Comparison of ENCODE assay signal across 1 cellular context in the genomic region with DNA sequence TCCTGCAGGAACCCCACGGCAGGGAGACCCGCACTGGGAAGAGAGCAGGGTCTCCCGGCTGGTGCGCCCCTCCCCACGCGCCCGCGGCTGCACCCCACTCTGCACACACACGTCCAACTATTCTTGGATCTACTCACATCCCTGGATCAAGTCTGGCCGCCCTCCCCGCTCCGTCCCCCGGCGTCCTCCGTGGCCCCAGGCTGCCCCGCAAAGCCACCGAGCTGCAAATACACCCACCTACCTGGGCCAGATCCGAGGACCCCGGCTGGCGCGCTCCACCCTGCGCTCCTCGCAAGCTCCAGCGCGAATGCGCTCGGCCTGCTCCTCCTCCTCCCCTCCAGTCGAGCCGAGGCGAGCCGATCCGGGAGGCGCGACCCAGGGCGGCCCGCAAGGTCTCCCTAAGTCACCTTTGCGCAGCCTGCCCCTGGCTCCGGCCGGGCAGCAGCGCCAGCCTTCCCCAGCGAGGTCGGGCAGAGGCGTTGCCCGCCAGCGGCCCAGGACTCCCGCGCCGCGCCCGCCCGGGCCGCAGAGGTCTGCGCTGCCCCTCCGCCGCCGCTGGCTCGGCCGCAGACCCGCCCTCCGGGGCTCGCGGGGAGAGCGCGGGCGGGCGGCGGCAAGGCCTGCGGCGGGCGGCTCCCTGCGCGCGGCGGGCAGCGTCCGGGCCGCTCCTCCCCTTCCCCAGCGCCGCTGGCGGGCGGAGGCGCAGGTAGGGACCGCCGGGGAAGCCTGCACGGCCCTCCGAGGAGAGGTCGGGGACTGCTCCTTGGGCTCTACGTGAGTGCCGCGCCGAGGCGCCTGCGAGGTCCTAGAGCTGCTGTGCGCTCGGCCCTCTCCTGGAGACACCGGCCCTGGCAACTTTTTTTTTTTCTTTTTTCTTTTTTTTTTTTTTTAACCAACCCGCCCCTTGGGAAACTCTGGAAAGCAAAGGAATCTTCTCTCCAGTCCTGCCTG.
TF ChIP-seq lines count a peak whose summit lies in the region.

No MANE protein-coding gene starts in this region.

TF ChIP-seq in HEK293, 187 proteins besides CTCF, POLR2A, EP300 and RAD21 (continued from another document):
- no peak for TF ChIP-seq ZBTB49 (tag by site-specific recombination; IDR thresholded peaks at IDR 0.05; ENCODE audit: low read depth)
- TF ChIP-seq ZFP37 (tag by site-specific recombination; IDR thresholded peaks at IDR 0.05): peak; percentile 88; the same call in 1 of the 2 replicates
- peak; percentile 18; the same call in 1 of the 2 replicates for TF ChIP-seq EGR2 (tag by site-specific recombination; IDR thresholded peaks at IDR 0.05; ENCODE audit: low read depth)
- TF ChIP-seq ZNF777 (tag by site-specific recombination; IDR thresholded peaks at IDR 0.05; ENCODE audit: borderline replicate concordance): peak; percentile 89
- no peak for TF ChIP-seq GFI1B (tag by site-specific recombination; IDR thresholded peaks at IDR 0.05)
- TF ChIP-seq KLF16 (tag by site-specific recombination; IDR thresholded peaks at IDR 0.05): peak; percentile 64
- peak; percentile 53 for TF ChIP-seq KLF8 (tag by site-specific recombination; IDR thresholded peaks at IDR 0.05)
- TF ChIP-seq ZNF221 (tag by site-specific recombination; IDR thresholded peaks at IDR 0.05; ENCODE audit: borderline replicate concordance): no peak
- TF ChIP-seq ZNF837 (tag by site-specific recombination; IDR thresholded peaks at IDR 0.05): no peak
- no peak for TF ChIP-seq ZNF776 (tag by site-specific recombination; IDR thresholded peaks at IDR 0.05; ENCODE audit: borderline replicate concordance)
- TF ChIP-seq ZNF426 (tag by site-specific recombination; IDR thresholded peaks at IDR 0.05): no peak
- TF ChIP-seq ZBTB20 (tag by site-specific recombination; IDR thresholded peaks at IDR 0.05): peak; percentile 88
- TF ChIP-seq ZNF670 (tag by site-specific recombination; IDR thresholded peaks at IDR 0.05; ENCODE audit: low read depth): no peak
- no peak for TF ChIP-seq RBAK (tag by site-specific recombination; IDR thresholded peaks at IDR 0.05)
- TF ChIP-seq, protein P1, sequence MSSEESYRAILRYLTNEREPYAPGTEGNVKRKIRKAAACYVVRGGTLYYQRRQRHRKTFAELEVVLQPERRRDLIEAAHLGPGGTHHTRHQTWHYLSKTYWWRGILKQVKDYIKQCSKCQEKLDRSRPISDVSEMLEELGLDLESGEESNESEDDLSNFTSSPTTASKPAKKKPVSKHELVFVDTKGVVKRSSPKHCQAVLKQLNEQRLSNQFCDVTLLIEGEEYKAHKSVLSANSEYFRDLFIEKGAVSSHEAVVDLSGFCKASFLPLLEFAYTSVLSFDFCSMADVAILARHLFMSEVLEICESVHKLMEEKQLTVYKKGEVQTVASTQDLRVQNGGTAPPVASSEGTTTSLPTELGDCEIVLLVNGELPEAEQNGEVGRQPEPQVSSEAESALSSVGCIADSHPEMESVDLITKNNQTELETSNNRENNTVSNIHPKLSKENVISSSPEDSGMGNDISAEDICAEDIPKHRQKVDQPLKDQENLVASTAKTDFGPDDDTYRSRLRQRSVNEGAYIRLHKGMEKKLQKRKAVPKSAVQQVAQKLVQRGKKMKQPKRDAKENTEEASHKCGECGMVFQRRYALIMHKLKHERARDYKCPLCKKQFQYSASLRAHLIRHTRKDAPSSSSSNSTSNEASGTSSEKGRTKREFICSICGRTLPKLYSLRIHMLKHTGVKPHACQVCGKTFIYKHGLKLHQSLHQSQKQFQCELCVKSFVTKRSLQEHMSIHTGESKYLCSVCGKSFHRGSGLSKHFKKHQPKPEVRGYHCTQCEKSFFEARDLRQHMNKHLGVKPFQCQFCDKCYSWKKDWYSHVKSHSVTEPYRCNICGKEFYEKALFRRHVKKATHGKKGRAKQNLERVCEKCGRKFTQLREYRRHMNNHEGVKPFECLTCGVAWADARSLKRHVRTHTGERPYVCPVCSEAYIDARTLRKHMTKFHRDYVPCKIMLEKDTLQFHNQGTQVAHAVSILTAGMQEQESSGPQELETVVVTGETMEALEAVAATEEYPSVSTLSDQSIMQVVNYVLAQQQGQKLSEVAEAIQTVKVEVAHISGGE (tag by site-specific recombination; conservative IDR thresholded peaks at IDR 0.05; ENCODE audit: low read depth): 0 out of 2 replicates have a peak, but pooled peaks have one; percentile 32
- TF ChIP-seq, protein P2, sequence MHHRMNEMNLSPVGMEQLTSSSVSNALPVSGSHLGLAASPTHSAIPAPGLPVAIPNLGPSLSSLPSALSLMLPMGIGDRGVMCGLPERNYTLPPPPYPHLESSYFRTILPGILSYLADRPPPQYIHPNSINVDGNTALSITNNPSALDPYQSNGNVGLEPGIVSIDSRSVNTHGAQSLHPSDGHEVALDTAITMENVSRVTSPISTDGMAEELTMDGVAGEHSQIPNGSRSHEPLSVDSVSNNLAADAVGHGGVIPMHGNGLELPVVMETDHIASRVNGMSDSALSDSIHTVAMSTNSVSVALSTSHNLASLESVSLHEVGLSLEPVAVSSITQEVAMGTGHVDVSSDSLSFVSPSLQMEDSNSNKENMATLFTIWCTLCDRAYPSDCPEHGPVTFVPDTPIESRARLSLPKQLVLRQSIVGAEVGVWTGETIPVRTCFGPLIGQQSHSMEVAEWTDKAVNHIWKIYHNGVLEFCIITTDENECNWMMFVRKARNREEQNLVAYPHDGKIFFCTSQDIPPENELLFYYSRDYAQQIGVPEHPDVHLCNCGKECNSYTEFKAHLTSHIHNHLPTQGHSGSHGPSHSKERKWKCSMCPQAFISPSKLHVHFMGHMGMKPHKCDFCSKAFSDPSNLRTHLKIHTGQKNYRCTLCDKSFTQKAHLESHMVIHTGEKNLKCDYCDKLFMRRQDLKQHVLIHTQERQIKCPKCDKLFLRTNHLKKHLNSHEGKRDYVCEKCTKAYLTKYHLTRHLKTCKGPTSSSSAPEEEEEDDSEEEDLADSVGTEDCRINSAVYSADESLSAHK (tag by site-specific recombination; IDR thresholded peaks at IDR 0.05): no peak
- no peak for TF ChIP-seq MZF1 (tag by site-specific recombination; IDR thresholded peaks at IDR 0.05; ENCODE audit: borderline replicate concordance)
- TF ChIP-seq SCRT1 (tag by site-specific recombination; IDR thresholded peaks at IDR 0.05; ENCODE audit: borderline replicate concordance): no peak
- TF ChIP-seq HOXD13 (CRISPR knock-in tag; IDR thresholded peaks at IDR 0.05; ENCODE audit: borderline replicate concordance): no peak
- no peak; the same call in 1 of the 2 replicates for TF ChIP-seq ZNF366 (tag by site-specific recombination; conservative IDR thresholded peaks at IDR 0.05)
- peak; percentile 74 for TF ChIP-seq ZXDB (tag by site-specific recombination; IDR thresholded peaks at IDR 0.05)
- no peak for TF ChIP-seq FEZF1 (tag by site-specific recombination; IDR thresholded peaks at IDR 0.05)
- TF ChIP-seq, protein P3, sequence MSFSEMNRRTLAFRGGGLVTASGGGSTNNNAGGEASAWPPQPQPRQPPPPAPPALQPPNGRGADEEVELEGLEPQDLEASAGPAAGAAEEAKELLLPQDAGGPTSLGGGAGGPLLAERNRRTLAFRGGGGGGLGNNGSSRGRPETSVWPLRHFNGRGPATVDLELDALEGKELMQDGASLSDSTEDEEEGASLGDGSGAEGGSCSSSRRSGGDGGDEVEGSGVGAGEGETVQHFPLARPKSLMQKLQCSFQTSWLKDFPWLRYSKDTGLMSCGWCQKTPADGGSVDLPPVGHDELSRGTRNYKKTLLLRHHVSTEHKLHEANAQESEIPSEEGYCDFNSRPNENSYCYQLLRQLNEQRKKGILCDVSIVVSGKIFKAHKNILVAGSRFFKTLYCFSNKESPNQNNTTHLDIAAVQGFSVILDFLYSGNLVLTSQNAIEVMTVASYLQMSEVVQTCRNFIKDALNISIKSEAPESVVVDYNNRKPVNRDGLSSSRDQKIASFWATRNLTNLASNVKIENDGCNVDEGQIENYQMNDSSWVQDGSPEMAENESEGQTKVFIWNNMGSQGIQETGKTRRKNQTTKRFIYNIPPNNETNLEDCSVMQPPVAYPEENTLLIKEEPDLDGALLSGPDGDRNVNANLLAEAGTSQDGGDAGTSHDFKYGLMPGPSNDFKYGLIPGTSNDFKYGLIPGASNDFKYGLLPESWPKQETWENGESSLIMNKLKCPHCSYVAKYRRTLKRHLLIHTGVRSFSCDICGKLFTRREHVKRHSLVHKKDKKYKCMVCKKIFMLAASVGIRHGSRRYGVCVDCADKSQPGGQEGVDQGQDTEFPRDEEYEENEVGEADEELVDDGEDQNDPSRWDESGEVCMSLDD (tag by site-specific recombination; IDR thresholded peaks at IDR 0.05): peak; percentile 88
- TF ChIP-seq ZNF114 (tag by site-specific recombination; IDR thresholded peaks at IDR 0.05): no peak
- TF ChIP-seq ZNF175 (tag by site-specific recombination; IDR thresholded peaks at IDR 0.05): no peak
- TF ChIP-seq TSHZ1 (tag by site-specific recombination; IDR thresholded peaks at IDR 0.05; ENCODE audit: borderline replicate concordance): no peak
- TF ChIP-seq ZNF843 (tag by site-specific recombination; IDR thresholded peaks at IDR 0.05): 0 out of 2 replicates have a peak, but pooled peaks have one; percentile 27
- no peak for TF ChIP-seq ZNF354C (tag by site-specific recombination; IDR thresholded peaks at IDR 0.05; ENCODE audit: borderline replicate concordance, low read depth)
- no peak for TF ChIP-seq ZNF521 (tag by site-specific recombination; IDR thresholded peaks at IDR 0.05)
- peak; percentile 21; the same call in 1 of the 2 replicates for TF ChIP-seq ZSCAN4 (tag by site-specific recombination; IDR thresholded peaks at IDR 0.05)
- no peak for TF ChIP-seq ZNF214 (tag by site-specific recombination; IDR thresholded peaks at IDR 0.05; ENCODE audit: borderline replicate concordance)
- peak; percentile 86 for TF ChIP-seq ZBTB26 (tag by site-specific recombination; optimal IDR thresholded peaks at IDR 0.05)
- TF ChIP-seq KLF1 (tag by site-specific recombination; IDR thresholded peaks at IDR 0.05): peak; percentile 29
- TF ChIP-seq ZNF2 (tag by site-specific recombination; IDR thresholded peaks at IDR 0.05): peak; percentile 53; the same call in 1 of the 2 replicates
- no peak for TF ChIP-seq ZNF544 (tag by site-specific recombination; IDR thresholded peaks at IDR 0.05)
- TF ChIP-seq ZNF292 (tag by site-specific recombination; IDR thresholded peaks at IDR 0.05; ENCODE audit: borderline replicate concordance, low read depth): no peak
- no peak for TF ChIP-seq ZBTB21 (tag by site-specific recombination; IDR thresholded peaks at IDR 0.05)
- peak; percentile 83 for TF ChIP-seq ZNF362 (tag by site-specific recombination; IDR thresholded peaks at IDR 0.05)
